31 cellular contexts compared by ENCODE assay signal in genomic region chr11:91639359-91639758, GRCh38.
"Had no signal": no experiment of that assay in that cellular context is flagged by ENCODE, and none has a peak within 500 bp of the region (broad histone marks: within the 10 kb centered on the region; RNA-seq: fewer than 3 reads in every experiment).

No MANE protein-coding gene starts in this region.

- H3K4me3 ChIP-seq: adrenal gland, body of pancreas, esophagus muscularis mucosa, gastrocnemius medialis, heart left ventricle had no signal

- H3K4me1 ChIP-seq: adrenal gland, body of pancreas, esophagus muscularis mucosa, foreskin keratinocyte, gastrocnemius medialis, heart left ventricle had no signal

- ATAC-seq: activated CD4-positive, CD25-positive, alpha-beta regulatory T cell treated with anti-CD3 and anti-CD28 coated beads, Interleukin-2, amount 50 U/mL, for 24 hours; activated CD8-positive, alpha-beta T cell treated with anti-CD3 and anti-CD28 coated beads for 36 hours; activated naive CD8-positive, alpha-beta T cell treated with anti-CD3 and anti-CD28 coated beads, Interleukin-2, amount 50 U/mL, for 24 hours; activated T-cell treated with anti-CD3 and anti-CD28 coated beads, Interleukin-2, amount 50 U/mL, for 4 hours; activated T-helper 17 cell treated with anti-CD3 and anti-CD28 coated beads, Interleukin-2, amount 50 U/mL, for 72 hours; body of pancreas; effector memory CD8-positive, alpha-beta T cell; foreskin keratinocyte; gastrocnemius medialis; heart left ventricle had no signal

- H3K27me3 ChIP-seq: adrenal gland, body of pancreas, esophagus muscularis mucosa, foreskin keratinocyte, gastrocnemius medialis, heart left ventricle had no signal

- H3K9me3 ChIP-seq: adrenal gland, body of pancreas, esophagus muscularis mucosa, gastrocnemius medialis, heart left ventricle had no signal

- DNase-seq: activated B cell treated with CpG ODN at 0.5 μM for 24 hours; activated CD4-positive, alpha-beta T cell treated with anti-CD3 and anti-CD28 coated beads for 48 hours; activated CD4-positive, alpha-beta T cell treated with anti-CD3 and anti-CD28 coated beads, Interleukin-2, amount 50 U/mL, for 1 hour; activated CD4-positive, alpha-beta T cell treated with anti-CD3 and anti-CD28 coated beads, Interleukin-2, amount 50 U/mL, for 48 hours; activated CD8-positive, alpha-beta memory T cell treated with anti-CD3 and anti-CD28 coated beads for 24 hours; activated CD8-positive, alpha-beta T cell treated with anti-CD3 and anti-CD28 coated beads for 36 hours; activated effector memory CD4-positive, alpha-beta T cell treated with Interleukin-2 at 50 U/mL for 16 hours; activated naive CD4-positive, alpha-beta T cell treated with anti-CD3 and anti-CD28 coated beads for 36 hours; activated naive CD8-positive, alpha-beta T cell treated with anti-CD3 and anti-CD28 coated beads for 36 hours; activated naive CD8-positive, alpha-beta T cell treated with anti-CD3 and anti-CD28 coated beads, Interleukin-2, amount 50 U/mL, for 24 hours; activated T-cell treated with anti-CD3 and anti-CD28 coated beads, Interleukin-2, amount 50 U/mL, for 4 hours; adrenal gland; amygdala; aorta; body of pancreas; caudate nucleus; cortex of kidney; dermis blood vessel endothelial cell; effector CD4-positive, alpha-beta T cell; effector memory CD8-positive, alpha-beta T cell; erythroblast; foreskin keratinocyte; gastrocnemius medialis; glutamatergic neuron; heart left ventricle; T1000; WERI-Rb-1 had no signal

- H3K36me3 ChIP-seq: adrenal gland, esophagus muscularis mucosa, gastrocnemius medialis, heart left ventricle, WERI-Rb-1 had no signal

- FAIRE-seq: colon had no signal

- H3K27ac ChIP-seq: adrenal gland, body of pancreas, esophagus muscularis mucosa, foreskin keratinocyte, gastrocnemius medialis, heart left ventricle, WERI-Rb-1 had no signal
